In genomic region chr10:103772096-103772845, GRCh38 we compare ENCODE assay signal across 8 cellular contexts.
A peak's percentile ranks its signal among the peaks of the same experiment; 100 is the strongest.
DNase-seq lines count a peak whose midpoint lies in the region; ATAC-seq lines count a peak whose summit lies in the region.

No MANE protein-coding gene starts in this region.

- DNase-seq in DMS79 treated with DMSO at 0.1 percent for 48 hours (lab: John Stamatoyannopoulos, UW) (peak; percentile 2), DMS79 (lab: John Stamatoyannopoulos, UW) (no peak), NCI-H460 (ENCODE audit: extremely low read depth, low read depth) (peak; percentile 32), epidermal melanocyte (ENCODE audit: insufficient read length, low spot score) (peak; percentile 81)
- peak; percentile 56 for DNase-seq in activated CD8-positive, alpha-beta memory T cell treated with anti-CD3 and anti-CD28 coated beads, Interleukin-2, amount 50 U/mL, for 4 hours
- DNase-seq in stimulated activated naive CD4-positive, alpha-beta T cell treated with Interleukin-2 at 50 U/mL for 16 hours (lab: John Stamatoyannopoulos, UW): peak; percentile 51

- no peaks in the 10 kb centered on the region for H3K36me3 ChIP-seq in muscle layer of duodenum (ENCODE audit: control insufficient read depth in 1 of 2, insufficient read depth in 2 of 2, low read length in 2 of 2)

- peak; percentile 77 for ATAC-seq in HG02798 (IDR thresholded peaks at IDR 0.05; ENCODE audit: poor library complexity, unreplicated experiment)

- peak overlapping the region; percentile 23 for H3K27ac ChIP-seq in muscle layer of duodenum (ENCODE audit: low read length)

- H3K4me1 ChIP-seq in muscle layer of duodenum (ENCODE audit: control insufficient read depth in 1 of 2, insufficient read depth in 2 of 2, low read length in 2 of 2): peaks cover 11 to 20% of the 10 kb centered on the region in 2 donors

- H3K27me3 ChIP-seq in muscle layer of duodenum (ENCODE audit: low read depth, low read length): no peaks in the 10 kb centered on the region

- H3K9me3 ChIP-seq in muscle layer of duodenum (ENCODE audit: control insufficient read depth in 1 of 2, low read length in 2 of 2): no peaks in the 10 kb centered on the region

- peak overlapping the region; percentile 58 to 59 for H3K4me3 ChIP-seq in muscle layer of duodenum (ENCODE audit: low read depth in 1 of 2, low read length in 2 of 2)
